In genomic region chr16:2155091-2156024, GRCh38 we compare ENCODE assay signal across 8 cellular contexts.
DNase-seq lines count a peak whose midpoint lies in the region; ATAC-seq and FAIRE-seq lines count a peak whose summit lies in the region.

Gene TRAF7, plus strand, starts transcription at chr16:2155782. Its CDS starts 8,139 bp downstream, at chr16:2163921.

- peak; percentile 99 for DNase-seq in COLO829 (ENCODE audit: low spot score)
- peak; percentile 100 for DNase-seq in HTR-8/SVneo (ENCODE audit: insufficient read length, low spot score)
- peak; percentile 98 for DNase-seq in NOMO-1 treated with dmso at 0.1 percent for 144 hours (lab: John Stamatoyannopoulos, UW; ENCODE audit: unreplicated experiment)
- DNase-seq in activated CD8-positive, alpha-beta memory T cell treated with anti-CD3 and anti-CD28 coated beads for 48 hours (ENCODE audit: low read depth in 2 of 3, low spot score in 2 of 3), result peak; percentile 94 to 96 (median 96)
- peak; percentile 93 to 95 (median 94) for DNase-seq in effector memory CD8-positive, alpha-beta T cell
- DNase-seq in medulla oblongata (ENCODE audit: extremely low spot score), result peak; percentile 100
- peak; percentile 93 for DNase-seq in stimulated activated CD8-positive, alpha-beta memory T cell treated with anti-CD3 and anti-CD28 coated beads, Interleukin-12 subunit alpha, Interleukin-12 subunit beta, amount 100 ng/mL, for 1 hour (ENCODE audit: low read depth)

- H3K27ac Mint-ChIP-seq in effector memory CD8-positive, alpha-beta T cell, result peak within 1 kb of the TSS; percentile 87 to 93

- H3K4me3 Mint-ChIP-seq in effector memory CD8-positive, alpha-beta T cell, result peak within 1 kb of the TSS; percentile 95 to 97

- H3K36me3 Mint-ChIP-seq in effector memory CD8-positive, alpha-beta T cell (ENCODE audit: insufficient read depth), result peaks cover 15% of the 10 kb centered on the region

- peaks cover 56 to 58% of the 10 kb centered on the region in 2 donors for H3K4me1 Mint-ChIP-seq in effector memory CD8-positive, alpha-beta T cell (ENCODE audit: low read depth in 2 of 2)

- peak; percentile 82 for ATAC-seq in GM21367 (IDR thresholded peaks at IDR 0.05; ENCODE audit: unreplicated experiment)
- ATAC-seq in effector memory CD8-positive, alpha-beta T cell (replicated peaks), result peak; percentile 91

- no peaks in the 10 kb centered on the region for H3K27me3 Mint-ChIP-seq in effector memory CD8-positive, alpha-beta T cell

- peak; percentile 95 for FAIRE-seq in HTR-8/SVneo (lab: Jason Lieb, UNC)

- H3K9me3 Mint-ChIP-seq in effector memory CD8-positive, alpha-beta T cell, result no peaks in the 10 kb centered on the region

Comparison
In these comparisons a context has a peak if more than half of its experiments do, and no peak if none do; other contexts are left out.
1. Peak in every context shown above with its lines: DNase-seq and ATAC-seq.